Comparison of ENCODE assay signal across 1 cellular context in genomic region chr13:30114586-30115256, GRCh38.
TF ChIP-seq lines count a peak whose summit lies in the region.

No MANE protein-coding gene starts in this region.

TF ChIP-seq in HepG2, 621 proteins besides CTCF, POLR2A, EP300 and RAD21 (continued from another document and continues in another):
- TF ChIP-seq, protein P1, sequence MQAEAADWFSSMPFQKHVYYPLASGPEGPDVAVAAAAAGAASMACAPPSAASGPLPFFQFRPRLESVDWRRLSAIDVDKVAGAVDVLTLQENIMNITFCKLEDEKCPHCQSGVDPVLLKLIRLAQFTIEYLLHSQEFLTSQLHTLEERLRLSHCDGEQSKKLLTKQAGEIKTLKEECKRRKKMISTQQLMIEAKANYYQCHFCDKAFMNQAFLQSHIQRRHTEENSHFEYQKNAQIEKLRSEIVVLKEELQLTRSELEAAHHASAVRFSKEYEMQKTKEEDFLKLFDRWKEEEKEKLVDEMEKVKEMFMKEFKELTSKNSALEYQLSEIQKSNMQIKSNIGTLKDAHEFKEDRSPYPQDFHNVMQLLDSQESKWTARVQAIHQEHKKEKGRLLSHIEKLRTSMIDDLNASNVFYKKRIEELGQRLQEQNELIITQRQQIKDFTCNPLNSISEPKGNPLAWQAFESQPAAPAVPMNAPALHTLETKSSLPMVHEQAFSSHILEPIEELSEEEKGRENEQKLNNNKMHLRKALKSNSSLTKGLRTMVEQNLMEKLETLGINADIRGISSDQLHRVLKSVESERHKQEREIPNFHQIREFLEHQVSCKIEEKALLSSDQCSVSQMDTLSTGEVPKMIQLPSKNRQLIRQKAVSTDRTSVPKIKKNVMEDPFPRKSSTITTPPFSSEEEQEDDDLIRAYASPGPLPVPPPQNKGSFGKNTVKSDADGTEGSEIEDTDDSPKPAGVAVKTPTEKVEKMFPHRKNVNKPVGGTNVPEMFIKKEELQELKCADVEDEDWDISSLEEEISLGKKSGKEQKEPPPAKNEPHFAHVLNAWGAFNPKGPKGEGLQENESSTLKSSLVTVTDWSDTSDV (CRISPR knock-in tag; IDR thresholded peaks at IDR 0.05): no peak
- no peak for TF ChIP-seq ELF4 (CRISPR knock-in tag; IDR thresholded peaks at IDR 0.05; ENCODE audit: borderline replicate concordance)
- no peak for TF ChIP-seq CEBPB (IDR thresholded peaks at IDR 0.05; ENCODE audit: borderline replicate concordance, low read depth, low read length)
- no peak for TF ChIP-seq ZNF530 (CRISPR knock-in tag; IDR thresholded peaks at IDR 0.05; ENCODE audit: low read depth)
- no peak for TF ChIP-seq ATM (IDR thresholded peaks at IDR 0.05; ENCODE audit: borderline replicate concordance)
- no peak for TF ChIP-seq MXD4 (CRISPR knock-in tag; IDR thresholded peaks at IDR 0.05)
- TF ChIP-seq ZKSCAN8 (CRISPR knock-in tag; IDR thresholded peaks at IDR 0.05; ENCODE audit: borderline replicate concordance): no peak
- TF ChIP-seq TAF1 (CRISPR knock-in tag; IDR thresholded peaks at IDR 0.05): no peak
- TF ChIP-seq NFE2L1 (CRISPR knock-in tag; IDR thresholded peaks at IDR 0.05; ENCODE audit: borderline replicate concordance): no peak
- TF ChIP-seq TFAP4 (IDR thresholded peaks at IDR 0.05; ENCODE audit: borderline replicate concordance, low read depth): peak; percentile 31; the same call in 1 of the 2 replicates
- TF ChIP-seq YEATS4 (CRISPR knock-in tag; IDR thresholded peaks at IDR 0.05; ENCODE audit: borderline replicate concordance): peak; percentile 45; the same call in 1 of the 2 replicates
- TF ChIP-seq GPN1 (CRISPR knock-in tag; IDR thresholded peaks at IDR 0.05; ENCODE audit: borderline replicate concordance): no peak
- TF ChIP-seq SP5 (CRISPR knock-in tag; IDR thresholded peaks at IDR 0.05; ENCODE audit: borderline replicate concordance, low read depth): no peak
- TF ChIP-seq STAT6 (CRISPR knock-in tag; IDR thresholded peaks at IDR 0.05; ENCODE audit: borderline replicate concordance): no peak
- no peak for TF ChIP-seq BATF2 (CRISPR knock-in tag; IDR thresholded peaks at IDR 0.05)
- no peak for TF ChIP-seq HNRNPH1 (optimal IDR thresholded peaks at IDR 0.05; ENCODE audit: low read depth, low read length)
- TF ChIP-seq, protein P2, sequence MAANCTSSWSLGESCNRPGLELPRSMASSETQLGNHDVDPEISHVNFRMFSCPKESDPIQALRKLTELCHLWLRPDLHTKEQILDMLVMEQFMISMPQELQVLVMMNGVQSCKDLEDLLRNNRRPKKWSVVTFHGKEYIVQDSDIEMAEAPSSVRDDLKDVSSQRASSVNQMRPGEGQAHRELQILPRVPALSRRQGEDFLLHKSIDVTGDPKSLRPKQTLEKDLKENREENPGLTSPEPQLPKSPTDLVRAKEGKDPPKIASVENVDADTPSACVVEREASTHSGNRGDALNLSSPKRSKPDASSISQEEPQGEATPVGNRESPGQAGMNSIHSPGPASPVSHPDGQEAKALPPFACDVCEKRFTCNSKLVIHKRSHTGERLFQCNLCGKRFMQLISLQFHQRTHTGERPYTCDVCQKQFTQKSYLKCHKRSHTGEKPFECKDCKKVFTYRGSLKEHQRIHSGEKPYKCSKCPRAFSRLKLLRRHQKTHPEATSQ (CRISPR knock-in tag; IDR thresholded peaks at IDR 0.05; ENCODE audit: borderline replicate concordance): no peak
- TF ChIP-seq ZNF326 (CRISPR knock-in tag; IDR thresholded peaks at IDR 0.05; ENCODE audit: borderline replicate concordance): no peak
- peak; percentile 81 for TF ChIP-seq STAG1 (CRISPR knock-in tag; IDR thresholded peaks at IDR 0.05)
- TF ChIP-seq ZFP90 (CRISPR knock-in tag; IDR thresholded peaks at IDR 0.05; ENCODE audit: borderline replicate concordance): no peak
- TF ChIP-seq ZNF333 (CRISPR knock-in tag; IDR thresholded peaks at IDR 0.05; ENCODE audit: borderline replicate concordance): no peak
- TF ChIP-seq FOXC1 (CRISPR knock-in tag; IDR thresholded peaks at IDR 0.05; ENCODE audit: borderline replicate concordance): no peak
- no peak for TF ChIP-seq ZNF75D (CRISPR knock-in tag; IDR thresholded peaks at IDR 0.05; ENCODE audit: borderline replicate concordance)
- TF ChIP-seq, protein P3, sequence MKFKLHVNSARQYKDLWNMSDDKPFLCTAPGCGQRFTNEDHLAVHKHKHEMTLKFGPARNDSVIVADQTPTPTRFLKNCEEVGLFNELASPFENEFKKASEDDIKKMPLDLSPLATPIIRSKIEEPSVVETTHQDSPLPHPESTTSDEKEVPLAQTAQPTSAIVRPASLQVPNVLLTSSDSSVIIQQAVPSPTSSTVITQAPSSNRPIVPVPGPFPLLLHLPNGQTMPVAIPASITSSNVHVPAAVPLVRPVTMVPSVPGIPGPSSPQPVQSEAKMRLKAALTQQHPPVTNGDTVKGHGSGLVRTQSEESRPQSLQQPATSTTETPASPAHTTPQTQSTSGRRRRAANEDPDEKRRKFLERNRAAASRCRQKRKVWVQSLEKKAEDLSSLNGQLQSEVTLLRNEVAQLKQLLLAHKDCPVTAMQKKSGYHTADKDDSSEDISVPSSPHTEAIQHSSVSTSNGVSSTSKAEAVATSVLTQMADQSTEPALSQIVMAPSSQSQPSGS (CRISPR knock-in tag; IDR thresholded peaks at IDR 0.05): no peak
- TF ChIP-seq PREB (CRISPR knock-in tag; IDR thresholded peaks at IDR 0.05): no peak
- no peak for TF ChIP-seq ZNF232 (CRISPR knock-in tag; IDR thresholded peaks at IDR 0.05; ENCODE audit: borderline replicate concordance)
- TF ChIP-seq, protein P4, sequence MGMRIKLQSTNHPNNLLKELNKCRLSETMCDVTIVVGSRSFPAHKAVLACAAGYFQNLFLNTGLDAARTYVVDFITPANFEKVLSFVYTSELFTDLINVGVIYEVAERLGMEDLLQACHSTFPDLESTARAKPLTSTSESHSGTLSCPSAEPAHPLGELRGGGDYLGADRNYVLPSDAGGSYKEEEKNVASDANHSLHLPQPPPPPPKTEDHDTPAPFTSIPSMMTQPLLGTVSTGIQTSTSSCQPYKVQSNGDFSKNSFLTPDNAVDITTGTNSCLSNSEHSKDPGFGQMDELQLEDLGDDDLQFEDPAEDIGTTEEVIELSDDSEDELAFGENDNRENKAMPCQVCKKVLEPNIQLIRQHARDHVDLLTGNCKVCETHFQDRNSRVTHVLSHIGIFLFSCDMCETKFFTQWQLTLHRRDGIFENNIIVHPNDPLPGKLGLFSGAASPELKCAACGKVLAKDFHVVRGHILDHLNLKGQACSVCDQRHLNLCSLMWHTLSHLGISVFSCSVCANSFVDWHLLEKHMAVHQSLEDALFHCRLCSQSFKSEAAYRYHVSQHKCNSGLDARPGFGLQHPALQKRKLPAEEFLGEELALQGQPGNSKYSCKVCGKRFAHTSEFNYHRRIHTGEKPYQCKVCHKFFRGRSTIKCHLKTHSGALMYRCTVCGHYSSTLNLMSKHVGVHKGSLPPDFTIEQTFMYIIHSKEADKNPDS (CRISPR knock-in tag; IDR thresholded peaks at IDR 0.05): no peak
- no peak; the same call in 1 of the 2 replicates for TF ChIP-seq PAX8 (CRISPR knock-in tag; IDR thresholded peaks at IDR 0.05; ENCODE audit: borderline replicate concordance)
- no peak for TF ChIP-seq MZF1 (CRISPR knock-in tag; IDR thresholded peaks at IDR 0.05; ENCODE audit: borderline replicate concordance)
- no peak for TF ChIP-seq MXD3 (CRISPR knock-in tag; IDR thresholded peaks at IDR 0.05)
- TF ChIP-seq, protein P5, sequence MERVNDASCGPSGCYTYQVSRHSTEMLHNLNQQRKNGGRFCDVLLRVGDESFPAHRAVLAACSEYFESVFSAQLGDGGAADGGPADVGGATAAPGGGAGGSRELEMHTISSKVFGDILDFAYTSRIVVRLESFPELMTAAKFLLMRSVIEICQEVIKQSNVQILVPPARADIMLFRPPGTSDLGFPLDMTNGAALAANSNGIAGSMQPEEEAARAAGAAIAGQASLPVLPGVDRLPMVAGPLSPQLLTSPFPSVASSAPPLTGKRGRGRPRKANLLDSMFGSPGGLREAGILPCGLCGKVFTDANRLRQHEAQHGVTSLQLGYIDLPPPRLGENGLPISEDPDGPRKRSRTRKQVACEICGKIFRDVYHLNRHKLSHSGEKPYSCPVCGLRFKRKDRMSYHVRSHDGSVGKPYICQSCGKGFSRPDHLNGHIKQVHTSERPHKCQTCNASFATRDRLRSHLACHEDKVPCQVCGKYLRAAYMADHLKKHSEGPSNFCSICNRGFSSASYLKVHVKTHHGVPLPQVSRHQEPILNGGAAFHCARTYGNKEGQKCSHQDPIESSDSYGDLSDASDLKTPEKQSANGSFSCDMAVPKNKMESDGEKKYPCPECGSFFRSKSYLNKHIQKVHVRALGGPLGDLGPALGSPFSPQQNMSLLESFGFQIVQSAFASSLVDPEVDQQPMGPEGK (CRISPR knock-in tag; IDR thresholded peaks at IDR 0.05): no peak; the same call in 1 of the 2 replicates
- TF ChIP-seq, protein P6, sequence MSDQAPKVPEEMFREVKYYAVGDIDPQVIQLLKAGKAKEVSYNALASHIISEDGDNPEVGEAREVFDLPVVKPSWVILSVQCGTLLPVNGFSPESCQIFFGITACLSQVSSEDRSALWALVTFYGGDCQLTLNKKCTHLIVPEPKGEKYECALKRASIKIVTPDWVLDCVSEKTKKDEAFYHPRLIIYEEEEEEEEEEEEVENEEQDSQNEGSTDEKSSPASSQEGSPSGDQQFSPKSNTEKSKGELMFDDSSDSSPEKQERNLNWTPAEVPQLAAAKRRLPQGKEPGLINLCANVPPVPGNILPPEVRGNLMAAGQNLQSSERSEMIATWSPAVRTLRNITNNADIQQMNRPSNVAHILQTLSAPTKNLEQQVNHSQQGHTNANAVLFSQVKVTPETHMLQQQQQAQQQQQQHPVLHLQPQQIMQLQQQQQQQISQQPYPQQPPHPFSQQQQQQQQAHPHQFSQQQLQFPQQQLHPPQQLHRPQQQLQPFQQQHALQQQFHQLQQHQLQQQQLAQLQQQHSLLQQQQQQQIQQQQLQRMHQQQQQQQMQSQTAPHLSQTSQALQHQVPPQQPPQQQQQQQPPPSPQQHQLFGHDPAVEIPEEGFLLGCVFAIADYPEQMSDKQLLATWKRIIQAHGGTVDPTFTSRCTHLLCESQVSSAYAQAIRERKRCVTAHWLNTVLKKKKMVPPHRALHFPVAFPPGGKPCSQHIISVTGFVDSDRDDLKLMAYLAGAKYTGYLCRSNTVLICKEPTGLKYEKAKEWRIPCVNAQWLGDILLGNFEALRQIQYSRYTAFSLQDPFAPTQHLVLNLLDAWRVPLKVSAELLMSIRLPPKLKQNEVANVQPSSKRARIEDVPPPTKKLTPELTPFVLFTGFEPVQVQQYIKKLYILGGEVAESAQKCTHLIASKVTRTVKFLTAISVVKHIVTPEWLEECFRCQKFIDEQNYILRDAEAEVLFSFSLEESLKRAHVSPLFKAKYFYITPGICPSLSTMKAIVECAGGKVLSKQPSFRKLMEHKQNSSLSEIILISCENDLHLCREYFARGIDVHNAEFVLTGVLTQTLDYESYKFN (CRISPR knock-in tag; conservative IDR thresholded peaks at IDR 0.05): no peak
- no peak for TF ChIP-seq ZNF383 (CRISPR knock-in tag; IDR thresholded peaks at IDR 0.05; ENCODE audit: borderline replicate concordance)
- TF ChIP-seq, protein P7, sequence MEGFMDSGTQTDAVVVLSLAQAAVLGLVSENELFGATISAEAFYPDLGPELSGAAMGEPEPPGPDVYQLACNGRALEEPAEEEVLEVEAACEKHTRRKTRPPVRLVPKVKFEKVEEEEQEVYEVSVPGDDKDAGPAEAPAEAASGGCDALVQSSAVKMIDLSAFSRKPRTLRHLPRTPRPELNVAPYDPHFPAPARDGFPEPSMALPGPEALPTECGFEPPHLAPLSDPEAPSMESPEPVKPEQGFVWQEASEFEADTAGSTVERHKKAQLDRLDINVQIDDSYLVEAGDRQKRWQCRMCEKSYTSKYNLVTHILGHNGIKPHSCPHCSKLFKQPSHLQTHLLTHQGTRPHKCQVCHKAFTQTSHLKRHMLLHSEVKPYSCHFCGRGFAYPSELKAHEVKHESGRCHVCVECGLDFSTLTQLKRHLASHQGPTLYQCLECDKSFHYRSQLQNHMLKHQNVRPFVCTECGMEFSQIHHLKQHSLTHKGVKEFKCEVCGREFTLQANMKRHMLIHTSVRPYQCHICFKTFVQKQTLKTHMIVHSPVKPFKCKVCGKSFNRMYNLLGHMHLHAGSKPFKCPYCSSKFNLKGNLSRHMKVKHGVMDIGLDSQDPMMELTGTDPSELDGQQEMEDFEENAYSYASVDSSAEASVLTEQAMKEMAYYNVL (CRISPR knock-in tag; IDR thresholded peaks at IDR 0.05; ENCODE audit: borderline replicate concordance): no peak
- peak; percentile 37; the same call in 1 of the 2 replicates for TF ChIP-seq SAFB2 (CRISPR knock-in tag; IDR thresholded peaks at IDR 0.05; ENCODE audit: borderline replicate concordance, low read depth)
- TF ChIP-seq NCOR1 (IDR thresholded peaks at IDR 0.05; ENCODE audit: borderline replicate concordance, low read length): no peak
